25 cellular contexts compared by ENCODE assay signal in genomic region chr4:26375589-26375988, GRCh38.
"Had no signal": no experiment of that assay in that cellular context is flagged by ENCODE, and none has a peak within 500 bp of the region (broad histone marks: within the 10 kb centered on the region; RNA-seq: fewer than 3 reads in every experiment).

No MANE protein-coding gene starts in this region.

- H3K27ac ChIP-seq: adrenal gland, SK-N-MC had no signal

- ATAC-seq: activated CD8-positive, alpha-beta T cell treated with anti-CD3 and anti-CD28 coated beads for 36 hours; activated T-cell treated with anti-CD3 and anti-CD28 coated beads, Interleukin-2, amount 50 U/mL, for 72 hours; Panc1; Right ventricle myocardium inferior; T-cell had no signal

- H3K27ac Mint-ChIP-seq: activated CD8-positive, alpha-beta T cell treated with anti-CD3 and anti-CD28 coated beads for 36 hours; activated naive CD8-positive, alpha-beta T cell treated with anti-CD3 and anti-CD28 coated beads, Interleukin-2, amount 10 ng/mL, durations not matched to agents 7 days and 5 days; T-cell had no signal

- H3K4me3 Mint-ChIP-seq: activated CD8-positive, alpha-beta T cell treated with anti-CD3 and anti-CD28 coated beads for 36 hours; activated naive CD8-positive, alpha-beta T cell treated with anti-CD3 and anti-CD28 coated beads, Interleukin-2, amount 10 ng/mL, durations not matched to agents 7 days and 5 days; activated T-cell treated with anti-CD3 and anti-CD28 coated beads, Interleukin-2, amount 50 U/mL, for 72 hours; central memory CD8-positive, alpha-beta T cell; T-cell had no signal

- H3K27me3 ChIP-seq: adrenal gland had no signal

- H3K9me3 Mint-ChIP-seq: activated CD8-positive, alpha-beta T cell treated with anti-CD3 and anti-CD28 coated beads for 36 hours; activated naive CD8-positive, alpha-beta T cell treated with anti-CD3 and anti-CD28 coated beads, Interleukin-2, amount 10 ng/mL, durations not matched to agents 7 days and 5 days; activated T-cell treated with anti-CD3 and anti-CD28 coated beads, Interleukin-2, amount 50 U/mL, for 72 hours; central memory CD8-positive, alpha-beta T cell; T-cell had no signal

- DNase-seq: activated CD4-positive, alpha-beta T cell treated with anti-CD3 and anti-CD28 coated beads, Interleukin-2, amount 50 U/mL, for 1 hour; activated CD4-positive, CD25-positive, alpha-beta regulatory T cell; activated CD8-positive, alpha-beta memory T cell treated with anti-CD3 and anti-CD28 coated beads, Interleukin-2, amount 50 U/mL, for 4 hours; activated CD8-positive, alpha-beta T cell treated with anti-CD3 and anti-CD28 coated beads for 36 hours; activated naive CD4-positive, alpha-beta T cell treated with anti-CD3 and anti-CD28 coated beads, Interleukin-2, amount 50 U/mL, for 16 hours; activated naive CD8-positive, alpha-beta T cell treated with anti-CD3 and anti-CD28 coated beads, Interleukin-2, amount 10 ng/mL, durations not matched to agents 7 days and 5 days; activated T-cell treated with anti-CD3 and anti-CD28 coated beads, Interleukin-2, amount 50 U/mL, for 72 hours; adrenal gland; aorta; Kasumi-1; KBM-7; NCI-H1048; NCI-H2029; NCI-H2107; NCI-H2171 treated with DMSO at 0.1 percent for 48 hours; NCI-H226; NCI-H82; RPMI8226; T-cell; T-helper 2 cell; T1000 had no signal

- H3K27me3 Mint-ChIP-seq: activated CD8-positive, alpha-beta T cell treated with anti-CD3 and anti-CD28 coated beads for 36 hours had no signal
